Comparison of ENCODE assay signal across 9 cellular contexts in the genomic region with DNA sequence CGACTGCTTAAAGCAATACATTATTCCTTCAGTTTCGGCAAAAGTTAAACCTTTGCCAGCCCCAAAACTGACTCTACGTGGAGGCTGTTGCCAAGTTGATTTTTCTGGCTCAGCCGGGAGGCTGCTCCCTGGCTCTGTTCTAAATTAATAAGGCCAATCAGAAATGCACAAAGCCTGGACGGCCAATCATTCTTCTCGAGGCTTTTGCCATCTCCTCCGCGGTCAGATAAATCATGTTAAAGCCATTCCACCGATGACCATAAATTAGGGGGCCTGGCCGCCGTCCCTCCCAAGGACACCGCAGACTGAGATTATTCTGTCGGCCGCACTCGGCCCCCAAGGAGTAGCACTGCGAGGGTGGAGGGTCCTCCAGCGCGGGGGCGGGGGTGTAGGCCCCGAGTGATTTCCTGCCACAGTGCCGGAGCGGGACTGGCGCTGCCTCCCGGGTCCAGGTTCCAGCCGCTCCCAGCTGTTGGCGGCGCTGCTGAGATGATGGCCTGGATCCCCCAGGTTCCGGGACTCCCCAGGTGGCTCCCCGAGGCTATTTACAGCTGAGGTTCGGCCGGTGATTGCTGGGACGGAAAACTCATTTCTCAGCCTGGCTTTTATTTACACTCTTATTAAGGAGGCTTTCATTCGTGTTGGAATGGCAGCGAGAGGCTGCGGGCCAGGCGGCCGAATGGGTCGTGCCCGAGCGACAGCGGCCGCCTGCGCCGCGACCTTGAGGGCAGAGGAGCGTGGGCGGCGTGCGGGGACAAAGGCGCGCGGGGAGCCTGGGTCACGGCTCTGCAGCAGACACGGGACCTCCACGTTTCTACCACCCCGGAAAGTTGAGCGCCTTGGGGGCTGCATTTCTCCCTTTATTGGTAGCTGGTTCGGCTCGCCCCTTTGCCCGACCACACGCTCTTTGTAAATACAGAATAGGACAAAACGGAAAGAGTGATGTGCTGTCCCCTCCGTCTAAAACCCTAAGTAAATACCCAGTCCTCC.
DNase-seq lines count a peak whose midpoint lies in the region; ATAC-seq and TF ChIP-seq lines count a peak whose summit lies in the region.
"Had no signal": no experiment of that assay in that cellular context is flagged by ENCODE, and none has a peak within 500 bp of the region (broad histone marks: within the 10 kb centered on the region; RNA-seq: fewer than 3 reads in every experiment).

No MANE protein-coding gene starts in this region.

- peak overlapping the region in 1 of 2 experiments; percentile 80 for H2BK12ac ChIP-seq in mesenchymal stem cell (ENCODE audit: low read length in 2 of 2)

- no peak overlapping the region for H3K27ac Mint-ChIP-seq in IgD-negative memory B cell
- no peak overlapping the region for H3K27ac Mint-ChIP-seq in activated CD8-positive, alpha-beta T cell treated with anti-CD3 and anti-CD28 coated beads, Interleukin-2, amount 10 ng/mL, durations not matched to agents 7 days and 5 days

- 4% methylated on average over 58 of the region's 63 CpGs for WGBS in mesenchymal stem cell

- peak overlapping the region; percentile 60 to 78 for H3K4ac ChIP-seq in mesenchymal stem cell (ENCODE audit: low read depth in 1 of 2, low read length in 2 of 2)

- H2AFZ ChIP-seq in mesenchymal stem cell (ENCODE audit: low read depth, low read length), result peak overlapping the region; percentile 36

- peak; percentile 54 for TF ChIP-seq CTCF in epithelial cell of proximal tubule (conservative IDR thresholded peaks at IDR 0.05; ENCODE audit: low read depth, low read length)

- peak overlapping the region; percentile 73 for H4K91ac ChIP-seq in mesenchymal stem cell (ENCODE audit: low read length)

- H3K9me3 ChIP-seq in mesenchymal stem cell (ENCODE audit: control insufficient read depth, low read length) (no peaks in the 10 kb centered on the region), subcutaneous abdominal adipose tissue (ENCODE audit: control insufficient read depth in 5 of 5, low read length in 5 of 5) (no peaks in the 10 kb centered on the region)

- peak overlapping the region; percentile 57 for H3K4me3 ChIP-seq in epithelial cell of proximal tubule (ENCODE audit: low read depth, low read length)
- peak overlapping the region; percentile 64 to 77 for H3K4me3 ChIP-seq in mesenchymal stem cell (ENCODE audit: insufficient read depth in 1 of 2, low read depth in 1 of 2, low read length in 2 of 2)
- peak overlapping the region; percentile 65 to 76 (median 69) for H3K4me3 ChIP-seq in subcutaneous abdominal adipose tissue (ENCODE audit: low read depth in 1 of 5, low read length in 5 of 5)

- H2BK15ac ChIP-seq in mesenchymal stem cell (ENCODE audit: low read depth, poor library complexity, severe bottlenecking), result peak overlapping the region; percentile 36

- POLR2A ChIA-PET in activated CD8-positive, alpha-beta T cell treated with anti-CD3 and anti-CD28 coated beads, Interleukin-2, amount 10 ng/mL, durations not matched to agents 7 days and 5 days (lab: Charles Lee), result interaction anchor here (0.6 to 1.4 kb wide), 2 partner anchors 28 to 49 kb away, joined by 3 to 7 read pairs; no protein-coding TSS in a partner anchor

- H3K14ac ChIP-seq in mesenchymal stem cell (ENCODE audit: low read length in 2 of 2), result peak overlapping the region in 1 of 2 experiments; percentile 38

- H3K4me2 ChIP-seq in mesenchymal stem cell (ENCODE audit: low read length, poor library complexity, severe bottlenecking), result peak overlapping the region; percentile 98

- peak overlapping the region; percentile 77 for H4K8ac ChIP-seq in mesenchymal stem cell (ENCODE audit: low read length)

- no peaks in the 10 kb centered on the region for H3K36me3 ChIP-seq in mesenchymal stem cell (ENCODE audit: control insufficient read depth in 1 of 2, insufficient read depth in 2 of 2, low read depth in 1 of 2, low read length in 2 of 2)
- H3K36me3 ChIP-seq in subcutaneous abdominal adipose tissue (ENCODE audit: control insufficient read depth in 5 of 5, insufficient read depth in 5 of 5, low read length in 5 of 5), result no peaks in the 10 kb centered on the region

- CTCF ChIA-PET in activated CD8-positive, alpha-beta T cell treated with anti-CD3 and anti-CD28 coated beads, Interleukin-2, amount 10 ng/mL, durations not matched to agents 7 days and 5 days (lab: Charles Lee), result interaction anchor here (1.3 kb wide), 1 partner anchor 9 kb away, joined by 4 read pairs; no protein-coding TSS in a partner anchor

- H3K4me3 Mint-ChIP-seq in IgD-negative memory B cell, result peak overlapping the region; percentile 73 to 92 (median 86)
- peak overlapping the region; percentile 71 for H3K4me3 Mint-ChIP-seq in activated CD8-positive, alpha-beta T cell treated with anti-CD3 and anti-CD28 coated beads, Interleukin-2, amount 10 ng/mL, durations not matched to agents 7 days and 5 days

- H3K4me1 ChIP-seq in mesenchymal stem cell (ENCODE audit: control insufficient read depth, insufficient read depth, low read depth, low read length), result peaks cover 7% of the 10 kb centered on the region
- H3K4me1 ChIP-seq in subcutaneous abdominal adipose tissue (ENCODE audit: control insufficient read depth in 5 of 5, insufficient read depth in 5 of 5, low read length in 5 of 5), result peaks cover 2 to 22% (median 19%) of the 10 kb centered on the region in 5 donors

- H3K27me3 ChIP-seq in mesenchymal stem cell (ENCODE audit: control insufficient read depth in 1 of 2, insufficient read depth in 1 of 2, low read length in 2 of 2), result no peaks in the 10 kb centered on the region
- H3K27me3 ChIP-seq in subcutaneous abdominal adipose tissue (ENCODE audit: control insufficient read depth in 5 of 5, insufficient read depth in 4 of 5, low read length in 5 of 5), result no peaks in the 10 kb centered on the region

- peaks cover 55% of the 10 kb centered on the region for H3K27me3 Mint-ChIP-seq in IgD-negative memory B cell
- peaks cover 69% of the 10 kb centered on the region for H3K27me3 Mint-ChIP-seq in activated CD8-positive, alpha-beta T cell treated with anti-CD3 and anti-CD28 coated beads, Interleukin-2, amount 10 ng/mL, durations not matched to agents 7 days and 5 days (ENCODE audit: low read depth)

- H3K18ac ChIP-seq in mesenchymal stem cell (ENCODE audit: low read depth in 1 of 2, low read length in 2 of 2), result peak overlapping the region; percentile 60 to 80

- H3K23ac ChIP-seq in mesenchymal stem cell (ENCODE audit: low read length in 2 of 2), result peak overlapping the region in 1 of 2 experiments; percentile 92

- H3K4me1 Mint-ChIP-seq in IgD-negative memory B cell, result peaks cover 4 to 8% (median 7%) of the 10 kb centered on the region in 3 donors
- H3K4me1 Mint-ChIP-seq in activated CD8-positive, alpha-beta T cell treated with anti-CD3 and anti-CD28 coated beads, Interleukin-2, amount 10 ng/mL, durations not matched to agents 7 days and 5 days (ENCODE audit: low read depth), result peaks cover 12% of the 10 kb centered on the region

- H3K27ac ChIP-seq in mesenchymal stem cell (ENCODE audit: low read length, poor library complexity, severe bottlenecking) (peak overlapping the region; percentile 13), subcutaneous abdominal adipose tissue (ENCODE audit: low read depth, low read length) (peak overlapping the region; percentile 80)
- H3K27ac ChIP-seq: VCaP had no signal

- DNase-seq in DMS53 (lab: John Stamatoyannopoulos, UW) (peak; percentile 79), epithelial cell of proximal tubule (ENCODE audit: low read depth) (no peak), mesenchymal stem cell (peak; percentile 56)
- peak; percentile 28 for DNase-seq in activated CD8-positive, alpha-beta T cell treated with anti-CD3 and anti-CD28 coated beads, Interleukin-2, amount 10 ng/mL, durations not matched to agents 7 days and 5 days

- H3K36me3 Mint-ChIP-seq in IgD-negative memory B cell, result no peaks in the 10 kb centered on the region
- no peaks in the 10 kb centered on the region for H3K36me3 Mint-ChIP-seq in activated CD8-positive, alpha-beta T cell treated with anti-CD3 and anti-CD28 coated beads, Interleukin-2, amount 10 ng/mL, durations not matched to agents 7 days and 5 days (ENCODE audit: low read depth)

- peaks cover 0 to 3% (median 0%) of the 10 kb centered on the region in 3 donors for H3K9me3 Mint-ChIP-seq in IgD-negative memory B cell
- no peaks in the 10 kb centered on the region for H3K9me3 Mint-ChIP-seq in activated CD8-positive, alpha-beta T cell treated with anti-CD3 and anti-CD28 coated beads, Interleukin-2, amount 10 ng/mL, durations not matched to agents 7 days and 5 days (ENCODE audit: insufficient read depth)

- H3K9ac ChIP-seq in mesenchymal stem cell (ENCODE audit: low read length) (peak overlapping the region; percentile 89), subcutaneous abdominal adipose tissue (ENCODE audit: low read length in 5 of 5) (peak overlapping the region in 4 of 5 donors; percentile 50 to 59 (median 54))

- H2BK120ac ChIP-seq in mesenchymal stem cell (ENCODE audit: low read depth, low read length), result peak overlapping the region; percentile 81

- no peak overlapping the region for H2BK5ac ChIP-seq in mesenchymal stem cell (ENCODE audit: low read depth, low read length, poor library complexity, severe bottlenecking)

- ATAC-seq in GM21526 (IDR thresholded peaks at IDR 0.05; ENCODE audit: low FRiP score, unreplicated experiment) (peak; percentile 50), HG03280 (IDR thresholded peaks at IDR 0.05; ENCODE audit: unreplicated experiment) (no peak)
- peak; percentile 75 for ATAC-seq in activated CD8-positive, alpha-beta T cell treated with anti-CD3 and anti-CD28 coated beads, Interleukin-2, amount 10 ng/mL, durations not matched to agents 7 days and 5 days

- no peak overlapping the region for H2AK5ac ChIP-seq in mesenchymal stem cell (ENCODE audit: low read length, severe bottlenecking)

- no peaks in the 10 kb centered on the region for H3K79me1 ChIP-seq in mesenchymal stem cell (replicated peaks; ENCODE audit: low read length, poor library complexity, severe bottlenecking)
